1 cellular context compared by ENCODE assay signal in genomic region chr19:50573741-50574461, GRCh38.
TF ChIP-seq lines count a peak whose summit lies in the region.

No MANE protein-coding gene starts in this region.

TF ChIP-seq in K562, 482 proteins besides CTCF, POLR2A, EP300 and RAD21 (continued from another document and continues in another):
- TF ChIP-seq CLOCK (CRISPR knock-in tag; IDR thresholded peaks at IDR 0.05; ENCODE audit: borderline replicate concordance) (no peak), ATF1 (CRISPR knock-in tag; IDR thresholded peaks at IDR 0.05) (no peak), ATF1 (tag; IDR thresholded peaks at IDR 0.05) (no peak), MAFG (tag; conservative IDR thresholded peaks at IDR 0.05) (peak; percentile 71), ZNF398 (CRISPR knock-in tag; IDR thresholded peaks at IDR 0.05) (no peak), WHSC1 (IDR thresholded peaks at IDR 0.05; ENCODE audit: low read length) (no peak), NFE2 (IDR thresholded peaks at IDR 0.05; ENCODE audit: low read depth) (peak; percentile 40; the same call in 1 of the 2 replicates), RBM39 (optimal IDR thresholded peaks at IDR 0.05; ENCODE audit: low read depth, low read length) (no peak), ATF3 (IDR thresholded peaks at IDR 0.05) (peak; percentile 81), ATF3 (CRISPR knock-in tag; conservative IDR thresholded peaks at IDR 0.05) (no peak), CREB3 (tag; conservative IDR thresholded peaks at IDR 0.05; ENCODE audit: low read depth) (no peak), HOXB6 (CRISPR knock-in tag; IDR thresholded peaks at IDR 0.05; ENCODE audit: borderline replicate concordance) (no peak), C11orf30 (IDR thresholded peaks at IDR 0.05; ENCODE audit: low read depth) (peak; percentile 46; the same call in 1 of the 2 replicates), MECOM (CRISPR knock-in tag; IDR thresholded peaks at IDR 0.05) (peak; percentile 90), FOS (IDR thresholded peaks at IDR 0.05; ENCODE audit: extremely low read depth, insufficient read length) (no peak), BCLAF1 (IDR thresholded peaks at IDR 0.05; ENCODE audit: borderline replicate concordance in 1 of 2, control insufficient read depth in 1 of 2, low read depth in 2 of 2, low read length in 1 of 2) (no peak), HDAC1 (IDR thresholded peaks at IDR 0.05) (0 out of 4 replicates have a peak, but pooled peaks of 1 of the 2 experiments have one; percentile 13), SFPQ (IDR thresholded peaks at IDR 0.05; ENCODE audit: low read depth, low read length) (no peak), CBX8 (IDR thresholded peaks at IDR 0.05; ENCODE audit: borderline replicate concordance, extremely low read depth, low read depth, low read length, poor library complexity, severe bottlenecking) (no peak), BRF2 (IDR thresholded peaks at IDR 0.05; ENCODE audit: borderline replicate concordance, insufficient read depth, insufficient read length) (no peak), THAP12 (CRISPR knock-in tag; IDR thresholded peaks at IDR 0.05) (no peak), DACH1 (IDR thresholded peaks at IDR 0.05; ENCODE audit: partially characterized antibody) (no peak), MAFK (IDR thresholded peaks at IDR 0.05; ENCODE audit: low read length) (peak; percentile 61; the same call in 1 of the 2 replicates), DEAF1 (CRISPR knock-in tag; IDR thresholded peaks at IDR 0.05) (no peak), NFXL1 (CRISPR knock-in tag; IDR thresholded peaks at IDR 0.05) (no peak), ZC3H8 (IDR thresholded peaks at IDR 0.05) (no peak), TBP (optimal IDR thresholded peaks at IDR 0.05; ENCODE audit: low read depth, low read length) (no peak), ZBTB34 (CRISPR knock-in tag; IDR thresholded peaks at IDR 0.05) (no peak), FOXJ3 (CRISPR knock-in tag; IDR thresholded peaks at IDR 0.05) (no peak), HMBOX1 (IDR thresholded peaks at IDR 0.05) (no peak), CEBPB (tag; IDR thresholded peaks at IDR 0.05) (peak; percentile 56), KAT7 (CRISPR knock-in tag; IDR thresholded peaks at IDR 0.05; ENCODE audit: borderline replicate concordance) (no peak), PHTF2 (CRISPR knock-in tag; IDR thresholded peaks at IDR 0.05) (no peak), ZBTB2 (IDR thresholded peaks at IDR 0.05) (no peak), PURB (CRISPR knock-in tag; IDR thresholded peaks at IDR 0.05; ENCODE audit: low read depth) (no peak), NBN (IDR thresholded peaks at IDR 0.05; ENCODE audit: low read depth) (no peak), ZNF121 (CRISPR knock-in tag; conservative IDR thresholded peaks at IDR 0.05) (no peak; the same call in 1 of the 2 replicates), SUPT5H (IDR thresholded peaks at IDR 0.05) (no peak), CHD2 (IDR thresholded peaks at IDR 0.05; ENCODE audit: low read depth, low read length) (no peak), MYNN (IDR thresholded peaks at IDR 0.05) (peak; percentile 85; the same call in 1 of the 2 replicates), MYNN (CRISPR knock-in tag; IDR thresholded peaks at IDR 0.05) (no peak)
